10 cellular contexts compared by ENCODE assay signal in the genomic region with DNA sequence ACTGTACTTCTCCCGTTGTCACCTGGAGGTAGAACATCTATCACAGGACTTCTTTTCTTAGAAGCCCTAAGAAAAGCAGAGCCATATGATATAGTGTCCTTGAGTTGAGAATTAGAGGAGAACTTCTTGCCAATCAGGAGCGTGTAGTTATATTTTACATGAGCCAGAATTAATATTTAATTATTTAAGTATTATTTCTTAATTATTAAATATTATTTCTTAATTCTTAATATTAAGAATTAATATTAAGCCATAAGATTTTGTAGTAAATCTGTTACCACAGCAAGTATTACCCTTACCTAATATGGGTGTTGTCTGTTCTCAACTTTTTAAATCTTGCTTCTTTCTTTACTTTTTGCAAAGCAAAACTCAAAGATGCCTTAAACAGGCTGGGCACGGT. TPM values are rescaled to one million over a fixed set of nuclear protein-coding genes. Genes with fewer than 3 reads are reported as not detected.
"Had no signal": no experiment of that assay in that cellular context is flagged by ENCODE, and none has a peak within 500 bp of the region (broad histone marks: within the 10 kb centered on the region; RNA-seq: fewer than 3 reads in every experiment).

No MANE protein-coding gene starts in this region.

- DNase-seq: GM23248, GOT3, H7, H9, HCEC 1CT, HFFc6 had no signal

- H3K4me3 Mint-ChIP-seq: GM23338, H9, HFFc6 had no signal

- H3K4me1 Mint-ChIP-seq: GM23338, H9 had no signal

- ATAC-seq: GM23338, HCT116 had no signal

- H3K27ac Mint-ChIP-seq: GM23338, H9, HFFc6 had no signal

RNA-seq across cellular contexts. Expression of a gene that starts 10.2 kb away (rescaled TPM):
- total RNA-seq: GM23248, GM23338, H1, H4, H7, H9, HFFc6 had no signal

RNA-seq across cellular contexts. Expression of a gene that starts 41.6 kb away (rescaled TPM):
- total RNA-seq: GM23248, GM23338, H1, H4, H7, H9, HFFc6 had no signal
